ENCODE assay signal across 18 cellular contexts in the genomic region with DNA sequence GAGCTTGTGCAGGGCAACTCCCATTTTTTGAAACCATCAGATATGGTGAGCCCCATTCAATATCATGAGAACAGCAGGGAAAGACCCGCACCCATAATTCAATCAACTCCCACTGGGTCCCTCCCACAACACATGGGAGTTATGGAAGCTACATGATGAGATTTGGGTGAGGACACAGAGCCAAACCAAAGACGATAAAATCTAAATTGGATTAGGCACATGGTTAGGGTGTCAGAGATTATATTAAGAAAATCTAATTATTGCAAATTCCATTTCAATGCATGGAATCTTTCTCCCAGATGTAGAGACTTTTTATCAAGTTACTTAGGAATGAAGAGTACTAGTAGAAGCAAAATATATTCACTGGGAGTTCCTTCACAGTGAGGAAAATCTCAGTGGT.
DNase-seq lines count a peak whose midpoint lies in the region; TF ChIP-seq lines count a peak whose summit lies in the region.
"Had no signal": no experiment of that assay in that cellular context is flagged by ENCODE, and none has a peak within 500 bp of the region (broad histone marks: within the 10 kb centered on the region; RNA-seq: fewer than 3 reads in every experiment).

No MANE protein-coding gene starts in this region.

- no peak overlapping the region for H3K4me3 Mint-ChIP-seq in nephron progenitor cell
- H3K4me3 Mint-ChIP-seq: B cell; CD14-positive monocyte; CD4-positive, alpha-beta T cell; CD8-positive, alpha-beta memory T cell; GM23338; H9 had no signal

- H3K27me3 Mint-ChIP-seq in nephron progenitor cell (ENCODE audit: low read depth, poor library complexity) = no peaks in the 10 kb centered on the region
- H3K27me3 Mint-ChIP-seq: B cell; CD4-positive, alpha-beta T cell; CD8-positive, alpha-beta memory T cell had no signal

- no peak overlapping the region for H3K4me2 ChIP-seq in SK-N-SH
- H3K4me2 ChIP-seq: BLaER1 treated with 17β-estradiol and CSF1 and Interleukin-3, amounts not matched to agents 10 nM and 100 nM; GM23338 had no signal

- TF ChIP-seq RAD21 in SK-N-SH (IDR thresholded peaks at IDR 0.05; ENCODE audit: low read length) = no peak

- POLR2A ChIA-PET in SK-N-SH (lab: Yijun Ruan, JAX) = no interaction called here

- H3K4me3 ChIP-seq in SK-N-SH (ENCODE audit: low read depth in 2 of 2, low read length in 1 of 2) = no peak overlapping the region
- H3K4me3 ChIP-seq: BLaER1 treated with 17β-estradiol and CSF1 and Interleukin-3, amounts not matched to agents 10 nM and 100 nM; GM12878; GM23338 had no signal

- DNase-seq in NCI-H82 (lab: John Stamatoyannopoulos, UW) (peak; percentile 70), SK-N-SH (no peak), nephron progenitor cell (no peak), NOMO-1 treated with dmso at 0.1 percent for 144 hours (lab: John Stamatoyannopoulos, UW; ENCODE audit: unreplicated experiment) (no peak), HuH-7.5 (ENCODE audit: low spot score) (no peak), NCI-H510A treated with DMSO at 0.1 percent for 48 hours (lab: John Stamatoyannopoulos, UW) (no peak)
- DNase-seq: CD4-positive, alpha-beta T cell; CD8-positive, alpha-beta memory T cell; DMS 273 treated with DMSO at 0.1 percent for 48 hours; DMS79; EL; GDM1; H9 had no signal

- H3K9me3 ChIP-seq in SK-N-SH = no peaks in the 10 kb centered on the region
- H3K9me3 ChIP-seq: BLaER1 treated with 17β-estradiol and CSF1 and Interleukin-3, amounts not matched to agents 10 nM and 100 nM had no signal

- no peaks in the 10 kb centered on the region for H3K36me3 Mint-ChIP-seq in nephron progenitor cell (ENCODE audit: low read depth)
- H3K36me3 Mint-ChIP-seq: CD14-positive monocyte; CD8-positive, alpha-beta memory T cell had no signal

- no peaks in the 10 kb centered on the region; the same call in 1 of the 2 replicates for H3K79me2 ChIP-seq in SK-N-SH (ENCODE audit: insufficient read depth)

- WGBS in SK-N-SH (ENCODE audit: low lambda C conversion rate) = 3% methylated on average over 2 of the region's 2 CpGs

- no peak overlapping the region for H3K9ac ChIP-seq in SK-N-SH
- H3K9ac ChIP-seq: BLaER1 treated with 17β-estradiol and CSF1 and Interleukin-3, amounts not matched to agents 10 nM and 100 nM had no signal

- no peaks in the 10 kb centered on the region for H3K9me3 Mint-ChIP-seq in nephron progenitor cell
- H3K9me3 Mint-ChIP-seq: CD4-positive, alpha-beta T cell; GM23338; H9 had no signal

- H3K27me3 ChIP-seq in SK-N-SH (ENCODE audit: insufficient read depth) = no peaks in the 10 kb centered on the region
- H3K27me3 ChIP-seq: BLaER1 treated with 17β-estradiol and CSF1 and Interleukin-3, amounts not matched to agents 10 nM and 100 nM had no signal

- no peak overlapping the region for H2AFZ ChIP-seq in SK-N-SH (ENCODE audit: low read depth)

- H3K4me1 Mint-ChIP-seq in nephron progenitor cell = no peaks in the 10 kb centered on the region
- H3K4me1 Mint-ChIP-seq: B cell; CD14-positive monocyte; CD8-positive, alpha-beta memory T cell had no signal

- H3K36me3 ChIP-seq in SK-N-SH (replicated peaks in 1 of 2; ENCODE audit: control insufficient read depth in 1 of 2, insufficient read depth in 2 of 2, low read length in 1 of 2) = no peaks in the 10 kb centered on the region
- H3K36me3 ChIP-seq: BLaER1 treated with 17β-estradiol and CSF1 and Interleukin-3, amounts not matched to agents 10 nM and 100 nM had no signal

- CTCF ChIA-PET in SK-N-SH (lab: Yijun Ruan, JAX) = interaction anchor here (1.7 kb wide), 1 partner anchor 250 kb away, joined by 6 read pairs; no protein-coding TSS in a partner anchor

- H4K20me1 ChIP-seq in SK-N-SH (ENCODE audit: insufficient read depth) = no peaks in the 10 kb centered on the region
- H4K20me1 ChIP-seq: BLaER1 treated with 17β-estradiol and CSF1 and Interleukin-3, amounts not matched to agents 10 nM and 100 nM had no signal

- peaks cover 0 to 2% of the 10 kb centered on the region in 2 experiments; a peak in 3 of 4 replicates for H3K4me1 ChIP-seq in SK-N-SH (ENCODE audit: control insufficient read depth in 1 of 2, insufficient read depth in 2 of 2, low read depth in 1 of 2, low read length in 1 of 2)
- H3K4me1 ChIP-seq: BLaER1 treated with 17β-estradiol and CSF1 and Interleukin-3, amounts not matched to agents 10 nM and 100 nM had no signal

- TF ChIP-seq EP300 in SK-N-SH (IDR thresholded peaks at IDR 0.05; ENCODE audit: borderline replicate concordance in 1 of 2, low read depth in 1 of 2, low read length in 1 of 2) = peak in 1 of 2 experiments; percentile 39; a peak in 1 of 4 replicates

- H3K9me2 ChIP-seq in SK-N-SH = no peaks in the 10 kb centered on the region

- peak overlapping the region; percentile 2 for H3K27ac Mint-ChIP-seq in nephron progenitor cell
- H3K27ac Mint-ChIP-seq: B cell; CD14-positive monocyte; CD4-positive, alpha-beta T cell; CD8-positive, alpha-beta memory T cell; GM23338; H9 had no signal

- H3K27ac ChIP-seq in SK-N-SH (ENCODE audit: low read depth in 2 of 2, low read length in 1 of 2) = no peak overlapping the region
- H3K27ac ChIP-seq: BLaER1 treated with 17β-estradiol and CSF1 and Interleukin-3, amounts not matched to agents 10 nM and 100 nM had no signal

- no peak for TF ChIP-seq CTCF in SK-N-SH (IDR thresholded peaks at IDR 0.05)
- TF ChIP-seq CTCF in nephron progenitor cell (IDR thresholded peaks at IDR 0.05) = no peak

- H3F3A ChIP-seq in SK-N-SH (replicated peaks; ENCODE audit: insufficient read depth) = no peaks in the 10 kb centered on the region

TF ChIP-seq in SK-N-SH, 30 proteins besides CTCF, POLR2A, EP300 and RAD21:
- TF ChIP-seq RCOR1 (IDR thresholded peaks at IDR 0.05; ENCODE audit: low read length) (peak; percentile 92; the same call in 1 of the 2 replicates), MEF2A (IDR thresholded peaks at IDR 0.05; ENCODE audit: borderline replicate concordance, low read depth) (no peak), GATA2 (CRISPR knock-in tag; IDR thresholded peaks at IDR 0.05) (0 out of 2 replicates have a peak, but pooled peaks have one; percentile 29), FOSL2 (IDR thresholded peaks at IDR 0.05; ENCODE audit: borderline replicate concordance, low read depth) (no peak), CHD2 (IDR thresholded peaks at IDR 0.05; ENCODE audit: low read length, partially characterized antibody) (peak; percentile 38)
- TF ChIP-seq, protein P1, sequence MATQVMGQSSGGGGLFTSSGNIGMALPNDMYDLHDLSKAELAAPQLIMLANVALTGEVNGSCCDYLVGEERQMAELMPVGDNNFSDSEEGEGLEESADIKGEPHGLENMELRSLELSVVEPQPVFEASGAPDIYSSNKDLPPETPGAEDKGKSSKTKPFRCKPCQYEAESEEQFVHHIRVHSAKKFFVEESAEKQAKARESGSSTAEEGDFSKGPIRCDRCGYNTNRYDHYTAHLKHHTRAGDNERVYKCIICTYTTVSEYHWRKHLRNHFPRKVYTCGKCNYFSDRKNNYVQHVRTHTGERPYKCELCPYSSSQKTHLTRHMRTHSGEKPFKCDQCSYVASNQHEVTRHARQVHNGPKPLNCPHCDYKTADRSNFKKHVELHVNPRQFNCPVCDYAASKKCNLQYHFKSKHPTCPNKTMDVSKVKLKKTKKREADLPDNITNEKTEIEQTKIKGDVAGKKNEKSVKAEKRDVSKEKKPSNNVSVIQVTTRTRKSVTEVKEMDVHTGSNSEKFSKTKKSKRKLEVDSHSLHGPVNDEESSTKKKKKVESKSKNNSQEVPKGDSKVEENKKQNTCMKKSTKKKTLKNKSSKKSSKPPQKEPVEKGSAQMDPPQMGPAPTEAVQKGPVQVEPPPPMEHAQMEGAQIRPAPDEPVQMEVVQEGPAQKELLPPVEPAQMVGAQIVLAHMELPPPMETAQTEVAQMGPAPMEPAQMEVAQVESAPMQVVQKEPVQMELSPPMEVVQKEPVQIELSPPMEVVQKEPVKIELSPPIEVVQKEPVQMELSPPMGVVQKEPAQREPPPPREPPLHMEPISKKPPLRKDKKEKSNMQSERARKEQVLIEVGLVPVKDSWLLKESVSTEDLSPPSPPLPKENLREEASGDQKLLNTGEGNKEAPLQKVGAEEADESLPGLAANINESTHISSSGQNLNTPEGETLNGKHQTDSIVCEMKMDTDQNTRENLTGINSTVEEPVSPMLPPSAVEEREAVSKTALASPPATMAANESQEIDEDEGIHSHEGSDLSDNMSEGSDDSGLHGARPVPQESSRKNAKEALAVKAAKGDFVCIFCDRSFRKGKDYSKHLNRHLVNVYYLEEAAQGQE (IDR thresholded peaks at IDR 0.05; ENCODE audit: low read depth, low read length) = no peak
- TF ChIP-seq, protein P2, sequence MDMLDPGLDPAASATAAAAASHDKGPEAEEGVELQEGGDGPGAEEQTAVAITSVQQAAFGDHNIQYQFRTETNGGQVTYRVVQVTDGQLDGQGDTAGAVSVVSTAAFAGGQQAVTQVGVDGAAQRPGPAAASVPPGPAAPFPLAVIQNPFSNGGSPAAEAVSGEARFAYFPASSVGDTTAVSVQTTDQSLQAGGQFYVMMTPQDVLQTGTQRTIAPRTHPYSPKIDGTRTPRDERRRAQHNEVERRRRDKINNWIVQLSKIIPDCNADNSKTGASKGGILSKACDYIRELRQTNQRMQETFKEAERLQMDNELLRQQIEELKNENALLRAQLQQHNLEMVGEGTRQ (IDR thresholded peaks at IDR 0.05; ENCODE audit: borderline replicate concordance, low read depth, low read length) = no peak
